In the genomic region with DNA sequence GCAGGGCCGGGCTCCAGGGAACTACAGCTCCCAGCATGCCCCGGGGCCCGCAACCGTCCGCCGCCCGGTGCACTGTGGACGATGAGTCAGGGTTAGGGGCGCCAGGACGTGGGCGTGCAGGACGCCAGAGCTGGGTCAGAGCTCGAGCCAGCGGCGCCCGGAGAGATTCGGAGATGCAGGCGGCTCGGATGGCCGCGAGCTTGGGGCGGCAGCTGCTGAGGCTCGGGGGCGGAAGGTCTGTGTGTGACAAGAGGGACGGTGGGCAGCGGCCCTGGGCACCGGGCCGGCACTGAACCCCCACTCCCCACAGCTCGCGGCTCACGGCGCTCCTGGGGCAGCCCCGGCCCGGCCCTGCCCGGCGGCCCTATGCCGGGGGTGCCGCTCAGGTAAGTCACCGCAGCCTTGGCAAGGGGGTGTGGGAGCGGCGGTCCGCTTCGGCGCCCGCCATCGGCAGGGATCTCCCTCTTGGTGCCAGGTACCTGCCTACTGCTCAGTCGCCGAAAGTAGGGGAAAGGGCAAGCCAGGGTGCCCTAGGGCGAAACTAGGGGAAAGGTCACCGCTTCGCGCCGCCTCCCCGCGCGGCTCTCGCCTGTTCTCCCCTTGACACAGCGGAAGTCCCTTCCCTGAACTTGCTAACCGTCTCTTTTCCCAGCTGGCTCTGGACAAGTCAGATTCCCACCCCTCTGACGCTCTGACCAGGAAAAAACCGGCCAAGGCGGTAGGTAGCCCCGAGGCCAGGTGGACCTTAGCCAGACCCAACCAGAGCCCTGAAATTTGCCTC, we compare ENCODE assay signal across 8 cellular contexts. TPM values are rescaled to one million over a fixed set of nuclear protein-coding genes. Genes with fewer than 3 reads are reported as not detected.
DNase-seq lines count a peak whose midpoint lies in the region; ATAC-seq and TF ChIP-seq lines count a peak whose summit lies in the region.

A gene (plus strand): TSS at position 127 of the 781 bp plus-strand sequence. CDS start 47 bp downstream, at position 174.
A gene (minus strand): TSS at position 25 of the 781 bp plus-strand sequence.

- no peaks in the 10 kb centered on the region for H3K36me3 Mint-ChIP-seq in natural killer cell treated with Interleukin-12 subunit alpha and Interleukin-12 subunit beta and Interleukin-15 and Interleukin-18, amount 100 ng/mL, for 72 hours
- H3K36me3 Mint-ChIP-seq in stimulated activated naive CD8-positive, alpha-beta T cell treated with anti-CD3 and anti-CD28 coated beads, Interleukin-15, Interleukin-2, amounts not matched to agents 100 ng/mL and 50 ng/mL, for 24 hours (ENCODE audit: low read depth): peaks cover 10% of the 10 kb centered on the region

- H3K27me3 ChIP-seq in RWPE2 (ENCODE audit: insufficient read depth, poor library complexity, severe bottlenecking): no peaks in the 10 kb centered on the region

- H3K27ac Mint-ChIP-seq in natural killer cell treated with Interleukin-12 subunit alpha and Interleukin-12 subunit beta and Interleukin-15 and Interleukin-18, amount 100 ng/mL, for 72 hours: peak within 1 kb of the TSS; percentile 98
- H3K27ac Mint-ChIP-seq in stimulated activated naive CD8-positive, alpha-beta T cell treated with anti-CD3 and anti-CD28 coated beads, Interleukin-15, Interleukin-2, amounts not matched to agents 100 ng/mL and 50 ng/mL, for 24 hours: peak within 1 kb of the TSS; percentile 93

- H3K4me3 ChIP-seq in AG10803 (ENCODE audit: low read length) (peak within 1 kb of the TSS; percentile 82), RWPE2 (ENCODE audit: severe bottlenecking) (peak within 1 kb of the TSS; percentile 90), fibroblast of pulmonary artery (replicated peaks; ENCODE audit: low read depth, low read length) (peak within 1 kb of the TSS; percentile 76)

- peak; percentile 83 for DNase-seq in AG10803 (ENCODE audit: low read depth)
- peak; percentile 93 for DNase-seq in HK-2 (ENCODE audit: unreplicated experiment)
- DNase-seq in RWPE2 (ENCODE audit: low spot score): peak; percentile 92
- peak; percentile 91 for DNase-seq in activated effector memory CD4-positive, alpha-beta T cell treated with anti-CD3 and anti-CD28 coated beads, Interleukin-2, amount 50 U/mL, for 16 hours
- peak; percentile 88 for DNase-seq in fibroblast of pulmonary artery (ENCODE audit: low read depth)
- peak; percentile 90 for DNase-seq in natural killer cell treated with Interleukin-12 subunit alpha and Interleukin-12 subunit beta and Interleukin-15 and Interleukin-18, amount 100 ng/mL, for 72 hours (ENCODE audit: low spot score)

- no peaks in the 10 kb centered on the region for H3K27me3 Mint-ChIP-seq in natural killer cell treated with Interleukin-12 subunit alpha and Interleukin-12 subunit beta and Interleukin-15 and Interleukin-18, amount 100 ng/mL, for 72 hours
- H3K27me3 Mint-ChIP-seq in stimulated activated naive CD8-positive, alpha-beta T cell treated with anti-CD3 and anti-CD28 coated beads, Interleukin-15, Interleukin-2, amounts not matched to agents 100 ng/mL and 50 ng/mL, for 24 hours: no peaks in the 10 kb centered on the region

- peak within 1 kb of the TSS; percentile 93 for H3K4me3 Mint-ChIP-seq in natural killer cell treated with Interleukin-12 subunit alpha and Interleukin-12 subunit beta and Interleukin-15 and Interleukin-18, amount 100 ng/mL, for 72 hours
- H3K4me3 Mint-ChIP-seq in stimulated activated naive CD8-positive, alpha-beta T cell treated with anti-CD3 and anti-CD28 coated beads, Interleukin-15, Interleukin-2, amounts not matched to agents 100 ng/mL and 50 ng/mL, for 24 hours: peak within 1 kb of the TSS; percentile 91

- H3K9me3 Mint-ChIP-seq in natural killer cell treated with Interleukin-12 subunit alpha and Interleukin-12 subunit beta and Interleukin-15 and Interleukin-18, amount 100 ng/mL, for 72 hours: no peaks in the 10 kb centered on the region
- no peaks in the 10 kb centered on the region for H3K9me3 Mint-ChIP-seq in stimulated activated naive CD8-positive, alpha-beta T cell treated with anti-CD3 and anti-CD28 coated beads, Interleukin-15, Interleukin-2, amounts not matched to agents 100 ng/mL and 50 ng/mL, for 24 hours

- peak; percentile 44 for ATAC-seq in GM19035 (IDR thresholded peaks at IDR 0.05; ENCODE audit: unreplicated experiment)
- peak; percentile 68 for ATAC-seq in RWPE2 (ENCODE audit: low read depth)
- ATAC-seq in natural killer cell treated with Interleukin-12 subunit alpha and Interleukin-12 subunit beta and Interleukin-15 and Interleukin-18, amount 100 ng/mL, for 72 hours: peak; percentile 94 to 95

- peaks cover 40 to 47% of the 10 kb centered on the region in 2 donors for H3K4me1 Mint-ChIP-seq in natural killer cell treated with Interleukin-12 subunit alpha and Interleukin-12 subunit beta and Interleukin-15 and Interleukin-18, amount 100 ng/mL, for 72 hours (ENCODE audit: low read depth in 2 of 2)
- peaks cover 56% of the 10 kb centered on the region for H3K4me1 Mint-ChIP-seq in stimulated activated naive CD8-positive, alpha-beta T cell treated with anti-CD3 and anti-CD28 coated beads, Interleukin-15, Interleukin-2, amounts not matched to agents 100 ng/mL and 50 ng/mL, for 24 hours (ENCODE audit: low read depth)

- H3K36me3 ChIP-seq in RWPE2 (ENCODE audit: low read depth): peaks cover 36% of the 10 kb centered on the region

- no peaks in the 10 kb centered on the region for H3K9me3 ChIP-seq in RWPE2 (ENCODE audit: severe bottlenecking)

- H3K27ac ChIP-seq in RWPE2 (ENCODE audit: poor library complexity, severe bottlenecking): peak within 1 kb of the TSS; percentile 89

- TF ChIP-seq CTCF in AG10803 (conservative IDR thresholded peaks at IDR 0.05; ENCODE audit: low read length) (no peak), RWPE2 (IDR thresholded peaks at IDR 0.05; ENCODE audit: poor library complexity, severe bottlenecking) (no peak), fibroblast of pulmonary artery (IDR thresholded peaks at IDR 0.05; ENCODE audit: low read length, missing control alignments) (no peak)

- H3K4me1 ChIP-seq in RWPE2 (ENCODE audit: insufficient read depth, poor library complexity, severe bottlenecking): peaks cover 9% of the 10 kb centered on the region

RNA-seq across cellular contexts. Expression of the first gene that starts in this region (rescaled TPM):
- 100 to 1,000 TPM; 651 to 710 TPM for total RNA-seq in natural killer cell treated with Interleukin-12 subunit alpha and Interleukin-12 subunit beta and Interleukin-15 and Interleukin-18, amount 100 ng/mL, for 72 hours

RNA-seq across cellular contexts. Expression of the second gene that starts in this region (rescaled TPM):
- 1 to 10 TPM; 3.3 to 8.3 TPM for total RNA-seq in natural killer cell treated with Interleukin-12 subunit alpha and Interleukin-12 subunit beta and Interleukin-15 and Interleukin-18, amount 100 ng/mL, for 72 hours

Comparison
In these comparisons a context has a peak if more than half of its experiments do, and no peak if none do; other contexts are left out.
1. Peak in every context shown above with its lines: DNase-seq, ATAC-seq, H3K4me3 ChIP-seq and H3K27ac ChIP-seq.
2. ATAC-seq: peak in every context shown above with its lines; median percentile 94 in natural killer cell treated with Interleukin-12 subunit alpha and Interleukin-12 subunit beta and Interleukin-15 and Interleukin-18, amount 100 ng/mL, for 72 hours; 68 in RWPE2; 44 in GM19035.